In genomic region chr10:88831709-88832108, GRCh38 we compare ENCODE assay signal across 13 cellular contexts. TPM values are rescaled to one million over a fixed set of nuclear protein-coding genes. Genes with fewer than 3 reads are reported as not detected.
DNase-seq lines count a peak whose midpoint lies in the region; ATAC-seq lines count a peak whose summit lies in the region.
"Had no signal": no experiment of that assay in that cellular context is flagged by ENCODE, and none has a peak within 500 bp of the region (broad histone marks: within the 10 kb centered on the region; RNA-seq: fewer than 3 reads in every experiment).

No MANE protein-coding gene starts in this region.

- H3K4me3 Mint-ChIP-seq in T-cell = peak overlapping the region in 2 of 3 donors; percentile 11 to 34
- H3K4me3 Mint-ChIP-seq: CD14-positive monocyte, neural crest cell had no signal

- no peaks in the 10 kb centered on the region for H3K9me3 Mint-ChIP-seq in T-cell
- H3K9me3 Mint-ChIP-seq: CD14-positive monocyte, neural crest cell had no signal

- DNase-seq in T-cell (peak in 32 of 34 experiments; percentile 22 to 61 (median 46)), DMS 273 treated with DMSO at 0.1 percent for 48 hours (lab: John Stamatoyannopoulos, UW) (no peak), NCI-H1417 treated with DMSO at 0.1 percent for 48 hours (lab: John Stamatoyannopoulos, UW) (no peak), NCI-H2196 (lab: John Stamatoyannopoulos, UW; ENCODE audit: unreplicated experiment) (no peak)
- DNase-seq in activated CD8-positive, alpha-beta memory T cell treated with anti-CD3 and anti-CD28 coated beads, Interleukin-2, amount 50 U/mL, for 4 hours = peak; percentile 29
- peak; percentile 59 for DNase-seq in central memory CD4-positive, alpha-beta T cell
- DNase-seq in stimulated activated CD8-positive, alpha-beta memory T cell treated with anti-CD3 and anti-CD28 coated beads, Interleukin-12 subunit alpha, Interleukin-12 subunit beta, amount 100 ng/mL, for 1 hour (ENCODE audit: low read depth) = peak; percentile 9
- DNase-seq: foreskin melanocyte, kidney glomerular epithelial cell, NCI-H1092 treated with DMSO at 0.1 percent for 48 hours had no signal

- no peaks in the 10 kb centered on the region for H3K36me3 Mint-ChIP-seq in T-cell

- no peaks in the 10 kb centered on the region for H3K27me3 Mint-ChIP-seq in T-cell

- CTCF ChIA-PET in T-cell (lab: Charles Lee) = interaction anchor here (0.5 to 2.3 kb wide), 6 partner anchors 10 to 503 kb away, joined by 4 to 15 read pairs (median 6); partner anchors contain the start of gene RNLS (in 1 of the 2)

- ATAC-seq in T-cell (replicated peaks in 1 of 4) = peak; percentile 64 to 80 (median 75)

- peaks cover 51 to 56% (median 54%) of the 10 kb centered on the region in 3 donors for H3K4me1 Mint-ChIP-seq in T-cell
- H3K4me1 Mint-ChIP-seq: neural crest cell had no signal

- peak overlapping the region; percentile 4 to 23 for H3K27ac Mint-ChIP-seq in T-cell
- H3K27ac Mint-ChIP-seq: CD14-positive monocyte had no signal

- POLR2A ChIA-PET in T-cell (lab: Charles Lee) = interaction anchor here in 1 of 2 donors (0.6 kb wide), 1 partner anchor 965 kb away, joined by 4 read pairs; no protein-coding TSS in a partner anchor

RNA-seq across cellular contexts. Expression of gene ANKRD22, which starts 19.9 kb away (rescaled TPM):
- total RNA-seq in T-cell = not detected
- total RNA-seq: H1, neural crest cell had no signal

RNA-seq across cellular contexts. Expression of gene LIPM, which starts 29.2 kb away (rescaled TPM):
- not detected for total RNA-seq in T-cell
- total RNA-seq: H1, neural crest cell had no signal

RNA-seq across cellular contexts. Expression of gene STAMBPL1, which starts 48.3 kb away (rescaled TPM):
- total RNA-seq in T-cell = 10 to 100 TPM; 27.5 to 37.8 (median 34.5) TPM

Comparison
In these comparisons a context has a peak if more than half of its experiments do, and no peak if none do; other contexts are left out.
1. DNase-seq: peak in T-cell (32 of 34), activated CD8-positive, alpha-beta memory T cell treated with anti-CD3 and anti-CD28 coated beads, Interleukin-2, amount 50 U/mL, for 4 hours (single experiment), central memory CD4-positive, alpha-beta T cell (single experiment) and stimulated activated CD8-positive, alpha-beta memory T cell treated with anti-CD3 and anti-CD28 coated beads, Interleukin-12 subunit alpha, Interleukin-12 subunit beta, amount 100 ng/mL, for 1 hour (single experiment); none in DMS 273 treated with DMSO at 0.1 percent for 48 hours (single experiment), NCI-H1417 treated with DMSO at 0.1 percent for 48 hours (single experiment) and NCI-H2196 (single experiment).